ENCODE assay signal across 31 cellular contexts in genomic region chr18:52183107-52183506, GRCh38.
"Had no signal": no experiment of that assay in that cellular context is flagged by ENCODE, and none has a peak within 500 bp of the region (broad histone marks: within the 10 kb centered on the region; RNA-seq: fewer than 3 reads in every experiment).

No MANE protein-coding gene starts in this region.

- H3K27ac Mint-ChIP-seq: activated CD4-positive, alpha-beta T cell treated with anti-CD3 and anti-CD28 coated beads, Interleukin-2, amount 10 ng/mL, durations not matched to agents 24 days and 14 days; activated CD8-positive, alpha-beta T cell treated with anti-CD3 and anti-CD28 coated beads for 36 hours; activated naive CD8-positive, alpha-beta T cell treated with anti-CD3 and anti-CD28 coated beads for 36 hours; activated T-cell treated with anti-CD3 and anti-CD28 coated beads, Interleukin-2, amount 50 U/mL, for 72 hours; activated T-helper 17 cell treated with anti-CD3 and anti-CD28 coated beads, Interleukin-2, amount 50 U/mL, for 72 hours; T-helper 1 cell treated with Interleukin-12 subunit alpha and Interleukin-12 subunit beta and Interleukin-4 antibody, amounts not matched to agents 30 μg/mL and 1 μg/mL, for 36 hours; T-helper 2 cell treated with Interferon-gamma antibody and Interleukin-4, amounts not matched to agents 5 μg/mL and 100 μg/mL, for 36 hours had no signal

- H3K4me1 Mint-ChIP-seq: activated CD4-positive, alpha-beta T cell treated with anti-CD3 and anti-CD28 coated beads, Interleukin-2, amount 10 ng/mL, durations not matched to agents 24 days and 14 days; activated naive CD8-positive, alpha-beta T cell treated with anti-CD3 and anti-CD28 coated beads for 36 hours; activated T-helper 17 cell treated with anti-CD3 and anti-CD28 coated beads, Interleukin-2, amount 50 U/mL, for 72 hours had no signal

- H3K27me3 Mint-ChIP-seq: activated CD4-positive, alpha-beta T cell treated with anti-CD3 and anti-CD28 coated beads, Interleukin-2, amount 10 ng/mL, durations not matched to agents 24 days and 14 days; activated CD8-positive, alpha-beta T cell treated with anti-CD3 and anti-CD28 coated beads for 36 hours; activated naive CD8-positive, alpha-beta T cell treated with anti-CD3 and anti-CD28 coated beads for 36 hours; activated T-helper 17 cell treated with anti-CD3 and anti-CD28 coated beads, Interleukin-2, amount 50 U/mL, for 72 hours had no signal

- ATAC-seq: activated CD8-positive, alpha-beta T cell treated with anti-CD3 and anti-CD28 coated beads for 36 hours; activated T-cell treated with anti-CD3 and anti-CD28 coated beads, Interleukin-2, amount 50 U/mL, for 72 hours; activated T-helper 17 cell treated with anti-CD3 and anti-CD28 coated beads, Interleukin-2, amount 50 U/mL, for 72 hours; PC-3 had no signal

- H3K9me3 Mint-ChIP-seq: activated CD4-positive, alpha-beta T cell treated with anti-CD3 and anti-CD28 coated beads, Interleukin-2, amount 10 ng/mL, durations not matched to agents 24 days and 14 days had no signal

- H3K4me1 ChIP-seq: Peyer's patch, SJSA1 had no signal

- H3K9ac ChIP-seq: SK-N-SH had no signal

- H3K36me3 Mint-ChIP-seq: activated naive CD8-positive, alpha-beta T cell treated with anti-CD3 and anti-CD28 coated beads for 36 hours had no signal

- H3K4me2 ChIP-seq: SK-N-SH had no signal

- H3K36me3 ChIP-seq: brain microvascular endothelial cell, MG63, Peyer's patch, SJSA1 had no signal

- H3K4me3 ChIP-seq: MG63, Peyer's patch, SJSA1 had no signal

- H3K9me3 ChIP-seq: MG63, Peyer's patch, SK-N-SH had no signal

- DNase-seq: activated CD4-positive, alpha-beta T cell treated with anti-CD3 and anti-CD28 coated beads, Interleukin-2, amount 10 ng/mL, durations not matched to agents 24 days and 14 days; activated CD4-positive, alpha-beta T cell treated with anti-CD3 and anti-CD28 coated beads, Interleukin-2, amount 50 U/mL, for 4 hours; activated CD8-positive, alpha-beta T cell treated with anti-CD3 and anti-CD28 coated beads for 36 hours; activated effector memory CD4-positive, alpha-beta T cell treated with anti-CD3 and anti-CD28 coated beads, Interleukin-2, amount 50 U/mL, for 16 hours; activated naive CD4-positive, alpha-beta T cell; activated naive CD4-positive, alpha-beta T cell treated with anti-CD3 and anti-CD28 coated beads, Interleukin-2, amount 50 U/mL, for 16 hours; activated naive CD8-positive, alpha-beta T cell treated with anti-CD3 and anti-CD28 coated beads for 36 hours; activated T-cell treated with anti-CD3 and anti-CD28 coated beads, Interleukin-2, amount 50 U/mL, for 1 hour; activated T-cell treated with anti-CD3 and anti-CD28 coated beads, Interleukin-2, amount 50 U/mL, for 72 hours; amniotic stem cell; aorta; brain microvascular endothelial cell; central memory CD4-positive, alpha-beta T cell; MG63; MV-4-11; NCI-H1092; NCI-H1436 treated with DMSO at 0.1 percent for 48 hours; NCI-H1694 treated with DMSO at 0.1 percent for 48 hours; NCI-H2029; NCI-H510A treated with DMSO at 0.1 percent for 48 hours; NCI-H69; NCI-H82; PC-3; Peyer's patch; RPMI8226; SHP77 treated with DMSO at 0.1 percent for 48 hours; SK-N-SH had no signal

- H3K27ac ChIP-seq: brain microvascular endothelial cell, Peyer's patch, SJSA1 had no signal

- H3K4me3 Mint-ChIP-seq: activated CD4-positive, alpha-beta T cell treated with anti-CD3 and anti-CD28 coated beads, Interleukin-2, amount 10 ng/mL, durations not matched to agents 24 days and 14 days; activated CD8-positive, alpha-beta T cell treated with anti-CD3 and anti-CD28 coated beads for 36 hours; activated naive CD8-positive, alpha-beta T cell treated with anti-CD3 and anti-CD28 coated beads for 36 hours; activated T-cell treated with anti-CD3 and anti-CD28 coated beads, Interleukin-2, amount 50 U/mL, for 72 hours; activated T-helper 17 cell treated with anti-CD3 and anti-CD28 coated beads, Interleukin-2, amount 50 U/mL, for 72 hours; T-helper 1 cell treated with Interleukin-12 subunit alpha and Interleukin-12 subunit beta and Interleukin-4 antibody, amounts not matched to agents 30 μg/mL and 1 μg/mL, for 36 hours; T-helper 2 cell treated with Interferon-gamma antibody and Interleukin-4, amounts not matched to agents 5 μg/mL and 100 μg/mL, for 36 hours had no signal

- H3K27me3 ChIP-seq: brain microvascular endothelial cell, MG63, Peyer's patch, SJSA1 had no signal
